ENCODE assay signal across 8 cellular contexts in genomic region chr5:35617435-35618296, GRCh38.
DNase-seq lines count a peak whose midpoint lies in the region; ATAC-seq lines count a peak whose summit lies in the region.

TSS of gene SPEF2 (plus strand) at chr5:35617863. CDS start at chr5:35617998, 135 bp downstream.

- H3K27ac ChIP-seq in epithelial cell of prostate, result no peak within 1 kb of the TSS

- DNase-seq in NCI-H82 (lab: John Stamatoyannopoulos, UW) (peak; percentile 76), NCI-H82 treated with DMSO at 0.1 percent for 48 hours (lab: John Stamatoyannopoulos, UW; ENCODE audit: unreplicated experiment) (no peak), NOMO-1 treated with dmso at 0.1 percent for 144 hours (lab: John Stamatoyannopoulos, UW; ENCODE audit: unreplicated experiment) (peak; percentile 99), activated T-cell treated with anti-CD3 and anti-CD28 coated beads for 1 hour (ENCODE audit: low read depth) (peak; percentile 62), epithelial cell of prostate (ENCODE audit: low read depth, low spot score) (peak; percentile 40), middle frontal gyrus (ENCODE audit: extremely low spot score, low spot score) (peak; percentile 82)
- peak; percentile 75 for DNase-seq in stimulated activated CD8-positive, alpha-beta memory T cell treated with anti-CD3 and anti-CD28 coated beads, Interleukin-15, amount 100 ng/mL, for 48 hours (ENCODE audit: low read depth in 2 of 2)

- peak; percentile 77 for ATAC-seq in HG03342 (IDR thresholded peaks at IDR 0.05; ENCODE audit: unreplicated experiment)
